Comparison of ENCODE assay signal across 1 cellular context in genomic region chr5:126366199-126366560, GRCh38.
TF ChIP-seq lines count a peak whose summit lies in the region.

No MANE protein-coding gene starts in this region.

TF ChIP-seq in IMR-90, 13 proteins besides CTCF, POLR2A, EP300 and RAD21 (continued from another document):
- TF ChIP-seq BHLHE40 (IDR thresholded peaks at IDR 0.05; ENCODE audit: low read depth, low read length) (no peak), MAFK (IDR thresholded peaks at IDR 0.05; ENCODE audit: low read depth, low read length) (no peak), ELK1 (IDR thresholded peaks at IDR 0.05; ENCODE audit: borderline replicate concordance, low read depth, low read length) (no peak), RFX5 (IDR thresholded peaks at IDR 0.05; ENCODE audit: low read depth, low read length) (no peak), CEBPB (IDR thresholded peaks at IDR 0.05; ENCODE audit: low read depth, low read length) (no peak), RCOR1 (IDR thresholded peaks at IDR 0.05; ENCODE audit: insufficient replicate concordance, low read length) (no peak), FOS (IDR thresholded peaks at IDR 0.05; ENCODE audit: low read depth, low read length) (no peak)
